ENCODE assay signal across 24 cellular contexts in genomic region chr13:42014119-42014518, GRCh38.
"Had no signal": no experiment of that assay in that cellular context is flagged by ENCODE, and none has a peak within 500 bp of the region (broad histone marks: within the 10 kb centered on the region; RNA-seq: fewer than 3 reads in every experiment).

No MANE protein-coding gene starts in this region.

- H3K36me3 Mint-ChIP-seq: mesothelial cell of epicardium, naive B cell, natural killer cell had no signal

- FAIRE-seq: islet of Langerhans had no signal

- H3K27ac ChIP-seq: colonic mucosa, esophagus squamous epithelium, gastrocnemius medialis, heart right ventricle, left lung, lower lobe of right lung had no signal

- H3K36me3 ChIP-seq: colonic mucosa, esophagus squamous epithelium, gastrocnemius medialis, heart right ventricle, left lung, lower lobe of right lung had no signal

- H3K4me1 ChIP-seq: colonic mucosa, left lung, lower lobe of right lung had no signal

- H3K4me3 Mint-ChIP-seq: dendritic cell treated with granulocyte-macrophage colony-stimulating factor and Interleukin-4, amounts not matched to agents 40 ng/mL and 50 ng/mL, for 4 days; effector memory CD8-positive, alpha-beta T cell; endodermal cell; mesothelial cell of epicardium; naive B cell; natural killer cell had no signal

- DNase-seq: colonic mucosa; cortex of kidney; effector CD8-positive, alpha-beta T cell; effector memory CD8-positive, alpha-beta T cell; endodermal cell; esophagus squamous epithelium; foreskin fibroblast; foreskin melanocyte; gastrocnemius medialis; glutamatergic neuron; head of caudate nucleus; heart right ventricle; hippocampal formation; left cardiac atrium; left lung; left ventricle myocardium superior; lower lobe of right lung; mesenchymal stem cell; mucosa of descending colon; naive B cell; natural killer cell had no signal

- H3K9me3 Mint-ChIP-seq: dendritic cell treated with granulocyte-macrophage colony-stimulating factor and Interleukin-4, amounts not matched to agents 40 ng/mL and 50 ng/mL, for 4 days; effector memory CD8-positive, alpha-beta T cell; endodermal cell; mesothelial cell of epicardium; naive B cell; natural killer cell had no signal

- H3K27ac Mint-ChIP-seq: dendritic cell treated with granulocyte-macrophage colony-stimulating factor and Interleukin-4, amounts not matched to agents 40 ng/mL and 50 ng/mL, for 4 days; effector memory CD8-positive, alpha-beta T cell; endodermal cell; mesothelial cell of epicardium; naive B cell; natural killer cell had no signal

- ATAC-seq: effector memory CD8-positive, alpha-beta T cell; gastrocnemius medialis; heart right ventricle; left cardiac atrium; left lung; left ventricle myocardium superior; lower lobe of right lung; mucosa of descending colon; natural killer cell had no signal

- H3K27me3 ChIP-seq: colonic mucosa, gastrocnemius medialis, heart right ventricle, left lung had no signal

- H3K9me3 ChIP-seq: colonic mucosa, esophagus squamous epithelium, gastrocnemius medialis, heart right ventricle, left lung, lower lobe of right lung, mucosa of descending colon had no signal

- H3K4me1 Mint-ChIP-seq: naive B cell had no signal

- H3K4me3 ChIP-seq: colonic mucosa, esophagus squamous epithelium, gastrocnemius medialis, heart right ventricle, left lung, lower lobe of right lung, mucosa of descending colon had no signal
